16 cellular contexts compared by ENCODE assay signal in the genomic region with DNA sequence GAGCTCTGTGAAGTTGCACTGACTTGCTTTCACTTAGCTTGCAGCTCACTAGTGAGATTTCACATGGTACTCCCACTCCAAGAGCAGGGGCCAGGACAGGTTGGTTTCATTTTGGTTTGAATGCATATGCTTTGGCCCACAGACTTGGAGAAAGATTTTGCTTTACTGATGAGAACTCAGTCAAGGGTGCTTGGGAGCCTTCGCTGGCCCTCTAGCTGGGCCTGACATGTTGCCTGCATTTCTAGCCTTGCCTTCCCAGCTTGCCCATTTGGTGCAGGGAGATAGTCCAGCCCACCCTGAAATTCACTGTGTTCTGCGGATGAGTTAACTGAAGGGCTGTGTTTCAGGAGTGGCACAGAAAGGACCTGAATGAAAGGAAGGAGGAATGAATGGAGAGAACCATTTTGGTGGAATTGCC. TPM values are rescaled to one million over a fixed set of nuclear protein-coding genes. Genes with fewer than 3 reads are reported as not detected.
DNase-seq lines count a peak whose midpoint lies in the region; ATAC-seq and TF ChIP-seq lines count a peak whose summit lies in the region.
"Had no signal": no experiment of that assay in that cellular context is flagged by ENCODE, and none has a peak within 500 bp of the region (broad histone marks: within the 10 kb centered on the region; RNA-seq: fewer than 3 reads in every experiment).

No MANE protein-coding gene starts in this region.

- peaks cover 50% of the 10 kb centered on the region for H3K27me3 Mint-ChIP-seq in activated CD4-positive, alpha-beta T cell treated with anti-CD3 and anti-CD28 coated beads, Interleukin-2, amount 10 ng/mL, durations not matched to agents 7 days and 5 days
- peaks cover 34% of the 10 kb centered on the region for H3K27me3 Mint-ChIP-seq in activated T-helper 17 cell treated with anti-CD3 and anti-CD28 coated beads, Interleukin-2, amount 50 U/mL, for 72 hours
- peaks cover 3% of the 10 kb centered on the region for H3K27me3 Mint-ChIP-seq in glutamatergic neuron (ENCODE audit: unreplicated experiment)

- H3K27ac Mint-ChIP-seq in activated CD4-positive, alpha-beta T cell treated with anti-CD3 and anti-CD28 coated beads, Interleukin-2, amount 10 ng/mL, durations not matched to agents 7 days and 5 days = no peak overlapping the region
- no peak overlapping the region for H3K27ac Mint-ChIP-seq in activated T-helper 17 cell treated with anti-CD3 and anti-CD28 coated beads, Interleukin-2, amount 50 U/mL, for 72 hours
- H3K27ac Mint-ChIP-seq in glutamatergic neuron (ENCODE audit: unreplicated experiment) = no peak overlapping the region
- H3K27ac Mint-ChIP-seq: stimulated activated memory B cell treated with anti-CD40 and anti-IgM and Interleukin-4, amounts not matched to agents 10 μg/mL and 1 μg/mL and 100 μg/mL, for 72 hours; T-helper 17 cell had no signal

- no peak for TF ChIP-seq POLR2A in Peyer's patch (IDR thresholded peaks at IDR 0.05)

- CTCF ChIA-PET in activated CD4-positive, alpha-beta T cell treated with anti-CD3 and anti-CD28 coated beads, Interleukin-2, amount 10 ng/mL, durations not matched to agents 7 days and 5 days (lab: Charles Lee) = interaction anchor here (0.8 kb wide), 1 partner anchor 10 kb away, joined by 5 read pairs; no protein-coding TSS in a partner anchor

- H3K4me3 ChIP-seq in Peyer's patch = no peak overlapping the region
- H3K4me3 ChIP-seq: lung had no signal

- H3K4me3 Mint-ChIP-seq in activated CD4-positive, alpha-beta T cell treated with anti-CD3 and anti-CD28 coated beads, Interleukin-2, amount 10 ng/mL, durations not matched to agents 7 days and 5 days = no peak overlapping the region
- peak overlapping the region; percentile 17 for H3K4me3 Mint-ChIP-seq in activated T-helper 17 cell treated with anti-CD3 and anti-CD28 coated beads, Interleukin-2, amount 50 U/mL, for 72 hours
- H3K4me3 Mint-ChIP-seq in glutamatergic neuron (ENCODE audit: unreplicated experiment) = peak overlapping the region; percentile 32
- H3K4me3 Mint-ChIP-seq: stimulated activated memory B cell treated with anti-CD40 and anti-IgM and Interleukin-4, amounts not matched to agents 10 μg/mL and 1 μg/mL and 100 μg/mL, for 72 hours had no signal

- H3K36me3 ChIP-seq in Peyer's patch = no peaks in the 10 kb centered on the region
- H3K36me3 ChIP-seq: neutrophil had no signal

- no peak for TF ChIP-seq CTCF in glutamatergic neuron (IDR thresholded peaks at IDR 0.05; ENCODE audit: partially characterized antibody, unreplicated experiment)
- TF ChIP-seq CTCF in Peyer's patch (IDR thresholded peaks at IDR 0.05) = no peak
- TF ChIP-seq CTCF in omental fat pad (IDR thresholded peaks at IDR 0.05) = no peak

- POLR2A ChIA-PET in activated CD4-positive, alpha-beta T cell treated with anti-CD3 and anti-CD28 coated beads, Interleukin-2, amount 10 ng/mL, durations not matched to agents 7 days and 5 days (lab: Charles Lee) = no interaction called here

- DNase-seq in activated CD4-positive, alpha-beta T cell treated with anti-CD3 and anti-CD28 coated beads, Interleukin-2, amount 10 ng/mL, durations not matched to agents 7 days and 5 days = peak; percentile 10
- no peak for DNase-seq in activated CD4-positive, alpha-beta T cell treated with anti-CD3 and anti-CD28 coated beads for 4 hours
- DNase-seq in glutamatergic neuron = no peak
- peak in 31 of 49 donors; percentile 16 to 71 (median 34) for DNase-seq in substantia nigra (lab: John Stamatoyannopoulos, UW)
- no peak for DNase-seq in DMS79 treated with DMSO at 0.1 percent for 48 hours (lab: John Stamatoyannopoulos, UW)
- no peak for DNase-seq in Peyer's patch
- no peak for DNase-seq in omental fat pad (ENCODE audit: low spot score)
- DNase-seq: activated T-cell treated with anti-CD3 and anti-CD28 coated beads, Interleukin-2, amount 50 U/mL, for 48 hours; KG1; NCI-H1694 treated with DMSO at 0.1 percent for 48 hours; NCI-H526; T-helper 17 cell had no signal

- no peak for ATAC-seq in activated T-helper 17 cell treated with anti-CD3 and anti-CD28 coated beads, Interleukin-2, amount 50 U/mL, for 72 hours (replicated peaks)
- ATAC-seq in omental fat pad (ENCODE audit: low FRiP score) = no peak
- ATAC-seq: stimulated activated memory B cell treated with anti-CD40 and anti-IgM and Interleukin-4, amounts not matched to agents 10 μg/mL and 1 μg/mL and 100 μg/mL, for 72 hours; T-helper 17 cell had no signal

- H3K9me3 ChIP-seq in Peyer's patch = no peaks in the 10 kb centered on the region

- peaks cover 4% of the 10 kb centered on the region for H3K36me3 Mint-ChIP-seq in activated CD4-positive, alpha-beta T cell treated with anti-CD3 and anti-CD28 coated beads, Interleukin-2, amount 10 ng/mL, durations not matched to agents 7 days and 5 days (ENCODE audit: low read depth)
- H3K36me3 Mint-ChIP-seq in activated T-helper 17 cell treated with anti-CD3 and anti-CD28 coated beads, Interleukin-2, amount 50 U/mL, for 72 hours (ENCODE audit: low read depth) = no peaks in the 10 kb centered on the region
- no peaks in the 10 kb centered on the region for H3K36me3 Mint-ChIP-seq in glutamatergic neuron (ENCODE audit: unreplicated experiment)
- H3K36me3 Mint-ChIP-seq: stimulated activated memory B cell treated with anti-CD40 and anti-IgM and Interleukin-4, amounts not matched to agents 10 μg/mL and 1 μg/mL and 100 μg/mL, for 72 hours had no signal

- H3K4me1 Mint-ChIP-seq in activated CD4-positive, alpha-beta T cell treated with anti-CD3 and anti-CD28 coated beads, Interleukin-2, amount 10 ng/mL, durations not matched to agents 7 days and 5 days = peaks cover 19% of the 10 kb centered on the region
- peaks cover 10% of the 10 kb centered on the region for H3K4me1 Mint-ChIP-seq in activated T-helper 17 cell treated with anti-CD3 and anti-CD28 coated beads, Interleukin-2, amount 50 U/mL, for 72 hours
- peaks cover 9% of the 10 kb centered on the region for H3K4me1 Mint-ChIP-seq in glutamatergic neuron (ENCODE audit: low read depth, unreplicated experiment)

- H3K27ac ChIP-seq in substantia nigra (ENCODE audit: low read depth, low read length, poor library complexity, severe bottlenecking) (peak overlapping the region; percentile 99), Peyer's patch (no peak overlapping the region)
- H3K27ac ChIP-seq: neutrophil had no signal

- H3K4me1 ChIP-seq in Peyer's patch = no peaks in the 10 kb centered on the region

- H3K9me3 Mint-ChIP-seq in activated CD4-positive, alpha-beta T cell treated with anti-CD3 and anti-CD28 coated beads, Interleukin-2, amount 10 ng/mL, durations not matched to agents 7 days and 5 days = peaks cover 7% of the 10 kb centered on the region
- peaks cover 4% of the 10 kb centered on the region for H3K9me3 Mint-ChIP-seq in activated T-helper 17 cell treated with anti-CD3 and anti-CD28 coated beads, Interleukin-2, amount 50 U/mL, for 72 hours
- H3K9me3 Mint-ChIP-seq in glutamatergic neuron (ENCODE audit: unreplicated experiment) = no peaks in the 10 kb centered on the region

- no peaks in the 10 kb centered on the region for H3K27me3 ChIP-seq in Peyer's patch

RNA-seq across cellular contexts. Expression of gene SGK1, which starts 1.9 kb away (rescaled TPM):
- total RNA-seq in activated CD4-positive, alpha-beta T cell treated with anti-CD3 and anti-CD28 coated beads, Interleukin-2, amount 10 ng/mL, durations not matched to agents 7 days and 5 days = 10 to 100 TPM; 12.1 to 12.8 TPM
- total RNA-seq in activated T-helper 17 cell treated with anti-CD3 and anti-CD28 coated beads, Interleukin-2, amount 50 U/mL, for 72 hours = 10 to 100 TPM; 29.7 to 51.5 TPM
- total RNA-seq in glutamatergic neuron (ENCODE audit: unreplicated experiment) (6.3 TPM), Peyer's patch (1,000 to 10,000 TPM in 2 of 4 donors, 100 to 1,000 TPM in 2; 172 to 1,533 (median 978) TPM), omental fat pad (1,000 to 10,000 TPM in 1 of 4 donors, 100 to 1,000 TPM in 3; 355 to 1,386 (median 540) TPM)

Comparison
In these comparisons a context has a peak if more than half of its experiments do, and no peak if none do; other contexts are left out.
1. DNase-seq: peak in activated CD4-positive, alpha-beta T cell treated with anti-CD3 and anti-CD28 coated beads, Interleukin-2, amount 10 ng/mL, durations not matched to agents 7 days and 5 days (single experiment) and substantia nigra (31 of 49); none in activated CD4-positive, alpha-beta T cell treated with anti-CD3 and anti-CD28 coated beads for 4 hours (0 of 2), glutamatergic neuron (single experiment), DMS79 treated with DMSO at 0.1 percent for 48 hours (single experiment), Peyer's patch (0 of 3) and omental fat pad (single experiment).